Comparison of ENCODE assay signal across 28 cellular contexts in genomic region chr6:130593948-130594347, GRCh38.
"Had no signal": no experiment of that assay in that cellular context is flagged by ENCODE, and none has a peak within 500 bp of the region (broad histone marks: within the 10 kb centered on the region; RNA-seq: fewer than 3 reads in every experiment).

No MANE protein-coding gene starts in this region.

- H3K36me3 ChIP-seq: colonic mucosa, esophagus squamous epithelium, gastrocnemius medialis, heart right ventricle, left lung, lower lobe of right lung had no signal

- H3K4me1 ChIP-seq: colonic mucosa, esophagus squamous epithelium, gastrocnemius medialis, heart right ventricle, left lung, lower lobe of right lung had no signal

- H3K4me3 ChIP-seq: colonic mucosa, esophagus squamous epithelium, gastrocnemius medialis, heart right ventricle, left lung, lower lobe of right lung, mucosa of descending colon had no signal

- H3K27ac Mint-ChIP-seq: dendritic cell treated with granulocyte-macrophage colony-stimulating factor and Interleukin-4, amounts not matched to agents 40 ng/mL and 50 ng/mL, for 4 days; effector memory CD8-positive, alpha-beta T cell; endodermal cell; mesothelial cell of epicardium had no signal

- FAIRE-seq: endometrium, islet of Langerhans, kidney had no signal

- H3K4me1 Mint-ChIP-seq: endodermal cell had no signal

- H3K36me3 Mint-ChIP-seq: mesothelial cell of epicardium had no signal

- H3K27ac ChIP-seq: colonic mucosa, epithelial cell of prostate, esophagus squamous epithelium, gastrocnemius medialis, heart right ventricle, left lung, lower lobe of right lung had no signal

- H3K27me3 Mint-ChIP-seq: dendritic cell treated with granulocyte-macrophage colony-stimulating factor and Interleukin-4, amounts not matched to agents 40 ng/mL and 50 ng/mL, for 4 days; effector memory CD8-positive, alpha-beta T cell had no signal

- H3K27me3 ChIP-seq: colonic mucosa, esophagus squamous epithelium, gastrocnemius medialis, heart right ventricle, left lung had no signal

- ATAC-seq: effector memory CD8-positive, alpha-beta T cell; esophagus mucosa; gastrocnemius medialis; heart right ventricle; left cardiac atrium; left lung; left ventricle myocardium superior; lower lobe of right lung; mucosa of descending colon had no signal

- DNase-seq: colonic mucosa; cortex of kidney; effector CD8-positive, alpha-beta T cell; effector memory CD8-positive, alpha-beta T cell; endodermal cell; erythroblast; esophagus squamous epithelium; foreskin fibroblast; foreskin melanocyte; gastrocnemius medialis; glutamatergic neuron; head of caudate nucleus; heart right ventricle; hippocampal formation; kidney; kidney glomerular epithelial cell; left cardiac atrium; left lung; left ventricle myocardium superior; lower lobe of right lung; mesenchymal stem cell; mucosa of descending colon had no signal

- H3K9me3 ChIP-seq: colonic mucosa, gastrocnemius medialis, left lung, lower lobe of right lung, mucosa of descending colon had no signal

- H3K4me3 Mint-ChIP-seq: dendritic cell treated with granulocyte-macrophage colony-stimulating factor and Interleukin-4, amounts not matched to agents 40 ng/mL and 50 ng/mL, for 4 days; effector memory CD8-positive, alpha-beta T cell; endodermal cell; mesothelial cell of epicardium had no signal
